Comparison of ENCODE assay signal across 1 cellular context in the genomic region with DNA sequence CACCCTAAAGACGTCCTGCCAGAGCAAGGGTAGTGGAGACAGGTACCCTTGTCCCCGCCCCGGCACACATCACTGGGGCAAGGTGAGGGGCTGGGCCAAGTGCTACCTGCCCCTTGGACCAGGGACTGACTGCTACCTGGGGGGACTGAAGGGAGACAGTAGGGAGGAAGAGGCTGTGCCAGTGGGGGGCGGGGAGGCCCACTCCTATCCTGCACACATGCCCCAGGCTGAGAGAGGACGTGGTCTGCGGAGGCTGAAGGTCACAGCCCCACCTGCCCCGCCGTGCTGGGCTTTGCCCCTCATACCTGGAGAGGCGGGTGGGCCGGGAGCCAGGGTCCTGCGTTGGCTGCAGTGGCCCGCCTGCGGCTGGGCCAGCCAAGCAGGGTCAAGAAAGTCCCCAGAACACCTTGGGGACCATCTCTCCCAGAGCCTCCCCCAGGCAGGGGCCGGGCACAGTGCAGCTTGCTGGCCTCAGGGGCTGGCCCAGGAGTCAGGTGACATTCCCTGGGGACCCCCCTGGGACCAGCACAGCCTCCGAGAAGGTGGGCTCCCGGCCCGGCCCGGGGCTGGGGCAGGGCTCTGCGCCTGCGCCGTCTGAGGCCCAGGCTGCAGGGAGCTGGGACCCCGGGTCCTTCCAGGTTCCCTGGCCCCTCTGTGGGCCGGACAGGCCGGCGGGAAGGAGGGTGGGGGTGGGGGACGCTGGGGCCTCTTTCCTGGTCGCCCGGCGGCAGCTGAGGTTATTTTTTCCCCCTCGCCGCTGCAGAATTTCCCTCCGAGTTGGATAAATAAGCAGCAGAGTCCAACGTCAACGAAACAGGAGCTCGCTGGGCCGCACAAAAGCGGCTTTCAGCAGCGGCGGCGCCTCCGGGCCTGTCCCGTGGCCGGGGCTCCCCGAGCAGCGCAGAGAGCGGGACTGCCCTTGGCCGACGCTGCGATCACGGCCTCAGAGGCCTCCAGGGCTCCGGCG.
TF ChIP-seq lines count a peak whose summit lies in the region.

No MANE protein-coding gene starts in this region.

TF ChIP-seq in HepG2, 621 proteins besides CTCF, POLR2A, EP300 and RAD21 (continued from another document and continues in another):
- TF ChIP-seq, protein P1, sequence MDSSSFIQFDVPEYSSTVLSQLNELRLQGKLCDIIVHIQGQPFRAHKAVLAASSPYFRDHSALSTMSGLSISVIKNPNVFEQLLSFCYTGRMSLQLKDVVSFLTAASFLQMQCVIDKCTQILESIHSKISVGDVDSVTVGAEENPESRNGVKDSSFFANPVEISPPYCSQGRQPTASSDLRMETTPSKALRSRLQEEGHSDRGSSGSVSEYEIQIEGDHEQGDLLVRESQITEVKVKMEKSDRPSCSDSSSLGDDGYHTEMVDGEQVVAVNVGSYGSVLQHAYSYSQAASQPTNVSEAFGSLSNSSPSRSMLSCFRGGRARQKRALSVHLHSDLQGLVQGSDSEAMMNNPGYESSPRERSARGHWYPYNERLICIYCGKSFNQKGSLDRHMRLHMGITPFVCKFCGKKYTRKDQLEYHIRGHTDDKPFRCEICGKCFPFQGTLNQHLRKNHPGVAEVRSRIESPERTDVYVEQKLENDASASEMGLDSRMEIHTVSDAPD (CRISPR knock-in tag; IDR thresholded peaks at IDR 0.05), result no peak
- TF ChIP-seq ZNF781 (CRISPR knock-in tag; IDR thresholded peaks at IDR 0.05; ENCODE audit: borderline replicate concordance, not compliant biosample characterization) (no peak), ZNF747 (CRISPR knock-in tag; IDR thresholded peaks at IDR 0.05; ENCODE audit: borderline replicate concordance) (no peak), TBL1XR1 (IDR thresholded peaks at IDR 0.05; ENCODE audit: borderline replicate concordance, low read length, partially characterized antibody) (no peak), ZNF33A (CRISPR knock-in tag; IDR thresholded peaks at IDR 0.05; ENCODE audit: borderline replicate concordance) (no peak), FOXK2 (IDR thresholded peaks at IDR 0.05) (no peak), ASH2L (IDR thresholded peaks at IDR 0.05; ENCODE audit: insufficient read length, low read depth, low read length) (peak; percentile 29), ZNF891 (CRISPR knock-in tag; IDR thresholded peaks at IDR 0.05) (no peak), POGK (CRISPR knock-in tag; conservative IDR thresholded peaks at IDR 0.05) (no peak), ZNF75D (CRISPR knock-in tag; IDR thresholded peaks at IDR 0.05; ENCODE audit: borderline replicate concordance) (no peak), SATB2 (CRISPR knock-in tag; IDR thresholded peaks at IDR 0.05) (no peak), PPARG (CRISPR knock-in tag; conservative IDR thresholded peaks at IDR 0.05) (no peak), TAF1 (CRISPR knock-in tag; IDR thresholded peaks at IDR 0.05) (no peak; the same call in 1 of the 2 replicates), KDM4B (CRISPR knock-in tag; IDR thresholded peaks at IDR 0.05) (no peak; the same call in 1 of the 2 replicates), HIC2 (CRISPR knock-in tag; IDR thresholded peaks at IDR 0.05; ENCODE audit: low read depth) (no peak), ZBTB40 (IDR thresholded peaks at IDR 0.05) (no peak), ZBTB40 (CRISPR knock-in tag; IDR thresholded peaks at IDR 0.05) (no peak), BATF2 (CRISPR knock-in tag; IDR thresholded peaks at IDR 0.05) (no peak), ZMYM3 (CRISPR knock-in tag; IDR thresholded peaks at IDR 0.05) (no peak), ZBTB38 (CRISPR knock-in tag; IDR thresholded peaks at IDR 0.05) (no peak), ARHGAP35 (CRISPR knock-in tag; IDR thresholded peaks at IDR 0.05; ENCODE audit: borderline replicate concordance) (no peak), RBM22 (optimal IDR thresholded peaks at IDR 0.05; ENCODE audit: low read length) (no peak), GMEB1 (CRISPR knock-in tag; IDR thresholded peaks at IDR 0.05; ENCODE audit: borderline replicate concordance) (no peak)
- TF ChIP-seq, protein P2, sequence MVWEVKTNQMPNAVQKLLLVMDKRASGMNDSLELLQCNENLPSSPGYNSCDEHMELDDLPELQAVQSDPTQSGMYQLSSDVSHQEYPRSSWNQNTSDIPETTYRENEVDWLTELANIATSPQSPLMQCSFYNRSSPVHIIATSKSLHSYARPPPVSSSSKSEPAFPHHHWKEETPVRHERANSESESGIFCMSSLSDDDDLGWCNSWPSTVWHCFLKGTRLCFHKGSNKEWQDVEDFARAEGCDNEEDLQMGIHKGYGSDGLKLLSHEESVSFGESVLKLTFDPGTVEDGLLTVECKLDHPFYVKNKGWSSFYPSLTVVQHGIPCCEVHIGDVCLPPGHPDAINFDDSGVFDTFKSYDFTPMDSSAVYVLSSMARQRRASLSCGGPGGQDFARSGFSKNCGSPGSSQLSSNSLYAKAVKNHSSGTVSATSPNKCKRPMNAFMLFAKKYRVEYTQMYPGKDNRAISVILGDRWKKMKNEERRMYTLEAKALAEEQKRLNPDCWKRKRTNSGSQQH (CRISPR knock-in tag; IDR thresholded peaks at IDR 0.05; ENCODE audit: low read depth), result no peak
- TF ChIP-seq, protein P3, sequence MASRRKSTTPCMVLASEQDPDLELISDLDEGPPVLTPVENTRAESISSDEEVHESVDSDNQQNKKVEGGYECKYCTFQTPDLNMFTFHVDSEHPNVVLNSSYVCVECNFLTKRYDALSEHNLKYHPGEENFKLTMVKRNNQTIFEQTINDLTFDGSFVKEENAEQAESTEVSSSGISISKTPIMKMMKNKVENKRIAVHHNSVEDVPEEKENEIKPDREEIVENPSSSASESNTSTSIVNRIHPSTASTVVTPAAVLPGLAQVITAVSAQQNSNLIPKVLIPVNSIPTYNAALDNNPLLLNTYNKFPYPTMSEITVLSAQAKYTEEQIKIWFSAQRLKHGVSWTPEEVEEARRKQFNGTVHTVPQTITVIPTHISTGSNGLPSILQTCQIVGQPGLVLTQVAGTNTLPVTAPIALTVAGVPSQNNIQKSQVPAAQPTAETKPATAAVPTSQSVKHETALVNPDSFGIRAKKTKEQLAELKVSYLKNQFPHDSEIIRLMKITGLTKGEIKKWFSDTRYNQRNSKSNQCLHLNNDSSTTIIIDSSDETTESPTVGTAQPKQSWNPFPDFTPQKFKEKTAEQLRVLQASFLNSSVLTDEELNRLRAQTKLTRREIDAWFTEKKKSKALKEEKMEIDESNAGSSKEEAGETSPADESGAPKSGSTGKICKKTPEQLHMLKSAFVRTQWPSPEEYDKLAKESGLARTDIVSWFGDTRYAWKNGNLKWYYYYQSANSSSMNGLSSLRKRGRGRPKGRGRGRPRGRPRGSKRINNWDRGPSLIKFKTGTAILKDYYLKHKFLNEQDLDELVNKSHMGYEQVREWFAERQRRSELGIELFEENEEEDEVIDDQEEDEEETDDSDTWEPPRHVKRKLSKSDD (CRISPR knock-in tag; IDR thresholded peaks at IDR 0.05; ENCODE audit: low read depth), result no peak
- TF ChIP-seq, protein P4, sequence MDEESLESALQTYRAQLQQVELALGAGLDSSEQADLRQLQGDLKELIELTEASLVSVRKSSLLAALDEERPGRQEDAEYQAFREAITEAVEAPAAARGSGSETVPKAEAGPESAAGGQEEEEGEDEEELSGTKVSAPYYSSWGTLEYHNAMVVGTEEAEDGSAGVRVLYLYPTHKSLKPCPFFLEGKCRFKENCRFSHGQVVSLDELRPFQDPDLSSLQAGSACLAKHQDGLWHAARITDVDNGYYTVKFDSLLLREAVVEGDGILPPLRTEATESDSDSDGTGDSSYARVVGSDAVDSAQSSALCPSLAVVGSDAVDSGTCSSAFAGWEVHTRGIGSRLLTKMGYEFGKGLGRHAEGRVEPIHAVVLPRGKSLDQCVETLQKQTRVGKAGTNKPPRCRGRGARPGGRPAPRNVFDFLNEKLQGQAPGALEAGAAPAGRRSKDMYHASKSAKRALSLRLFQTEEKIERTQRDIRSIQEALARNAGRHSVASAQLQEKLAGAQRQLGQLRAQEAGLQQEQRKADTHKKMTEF (CRISPR knock-in tag; IDR thresholded peaks at IDR 0.05), result 0 out of 2 replicates have a peak, but pooled peaks have one; percentile 27
